Comparison of ENCODE assay signal across 15 cellular contexts in the genomic region with DNA sequence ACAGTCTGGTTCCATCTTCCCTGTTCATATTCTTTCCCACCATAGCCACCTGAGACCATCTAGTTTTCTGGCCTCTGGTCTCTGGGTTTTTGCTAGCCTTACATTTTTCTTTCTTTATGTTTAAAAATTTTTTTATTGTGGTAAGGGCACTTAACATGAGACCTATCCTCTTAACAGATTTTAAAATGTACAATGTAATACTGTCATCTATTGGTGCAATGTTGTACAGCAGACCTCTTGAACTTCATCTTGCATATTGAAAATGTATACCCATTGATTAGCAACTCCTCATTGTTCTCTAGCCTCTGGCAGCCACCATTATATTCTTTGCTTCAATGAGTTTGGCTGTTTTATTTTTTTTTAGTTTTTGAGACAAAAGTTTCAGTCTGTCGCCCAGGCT. TPM values are rescaled to one million over a fixed set of nuclear protein-coding genes. Genes with fewer than 3 reads are reported as not detected.
DNase-seq lines count a peak whose midpoint lies in the region; ATAC-seq and TF ChIP-seq lines count a peak whose summit lies in the region.
"Had no signal": no experiment of that assay in that cellular context is flagged by ENCODE, and none has a peak within 500 bp of the region (broad histone marks: within the 10 kb centered on the region; RNA-seq: fewer than 3 reads in every experiment).

No MANE protein-coding gene starts in this region.

- no peak overlapping the region for H3K27ac ChIP-seq in DND-41 (ENCODE audit: low read length)
- H3K27ac ChIP-seq in hepatocyte = no peak overlapping the region
- H3K27ac ChIP-seq: upper lobe of right lung had no signal

- CTCF ChIA-PET in activated naive CD4-positive, alpha-beta T cell treated with anti-CD3 and anti-CD28 coated beads, Interleukin-2, amount 10 ng/mL, durations not matched to agents 7 days and 5 days (lab: Charles Lee) = interaction anchor here (1.0 to 1.3 kb wide), 2 partner anchors 98 to 146 kb away, joined by 3 to 7 read pairs; no protein-coding TSS in a partner anchor

- H3K36me3 ChIP-seq in DND-41 (ENCODE audit: insufficient read depth, low read length) (no peaks in the 10 kb centered on the region), hepatocyte (replicated peaks; ENCODE audit: insufficient read depth, low read depth) (no peaks in the 10 kb centered on the region), H7 (replicated peaks; ENCODE audit: control insufficient read depth, insufficient read depth, low read length) (no peaks in the 10 kb centered on the region)
- H3K36me3 ChIP-seq: upper lobe of right lung had no signal

- H3K9me2 ChIP-seq in hepatocyte (replicated peaks; ENCODE audit: insufficient read depth) = no peaks in the 10 kb centered on the region

- peaks cover 3% of the 10 kb centered on the region for H3K27me3 ChIP-seq in DND-41 (ENCODE audit: insufficient read depth, low read length, poor library complexity)
- peaks cover 17% of the 10 kb centered on the region for H3K27me3 ChIP-seq in hepatocyte
- no peaks in the 10 kb centered on the region for H3K27me3 ChIP-seq in H7 (ENCODE audit: control insufficient read depth, insufficient read depth, low read length)
- H3K27me3 ChIP-seq: upper lobe of right lung had no signal

- H4K20me1 ChIP-seq in DND-41 (ENCODE audit: insufficient read depth, low read length) = no peaks in the 10 kb centered on the region
- no peaks in the 10 kb centered on the region for H4K20me1 ChIP-seq in hepatocyte (ENCODE audit: insufficient read depth, poor library complexity, severe bottlenecking)

- H3K9ac ChIP-seq in DND-41 (ENCODE audit: low read depth, low read length) = no peak overlapping the region

- H3K27ac Mint-ChIP-seq in activated naive CD4-positive, alpha-beta T cell treated with anti-CD3 and anti-CD28 coated beads, Interleukin-2, amount 10 ng/mL, durations not matched to agents 7 days and 5 days = no peak overlapping the region
- H3K27ac Mint-ChIP-seq: activated CD8-positive, alpha-beta T cell treated with anti-CD3 and anti-CD28 coated beads, Interleukin-2, amount 10 ng/mL, durations not matched to agents 7 days and 5 days; activated naive CD4-positive, alpha-beta T cell treated with anti-CD3 and anti-CD28 coated beads, Interleukin-2, amount 50 U/mL, for 72 hours; mesothelial cell of epicardium had no signal

- peaks cover 10% of the 10 kb centered on the region for H3K36me3 Mint-ChIP-seq in activated naive CD4-positive, alpha-beta T cell treated with anti-CD3 and anti-CD28 coated beads, Interleukin-2, amount 10 ng/mL, durations not matched to agents 7 days and 5 days
- H3K36me3 Mint-ChIP-seq: activated naive CD4-positive, alpha-beta T cell treated with anti-CD3 and anti-CD28 coated beads, Interleukin-2, amount 50 U/mL, for 72 hours; mesothelial cell of epicardium had no signal

- WGBS in hepatocyte (ENCODE audit: low lambda C conversion rate, missing lambda C conversion rate) = 100% methylated on average over 1 of the region's 1 CpG

- no peak overlapping the region for H2AFZ ChIP-seq in DND-41 (ENCODE audit: low read depth, low read length)
- no peak overlapping the region for H2AFZ ChIP-seq in hepatocyte

- H3K4me1 ChIP-seq in DND-41 (ENCODE audit: insufficient read depth, low read length) = no peaks in the 10 kb centered on the region
- no peaks in the 10 kb centered on the region for H3K4me1 ChIP-seq in hepatocyte (ENCODE audit: insufficient read depth)

- no peak overlapping the region for H3K4me3 Mint-ChIP-seq in activated naive CD4-positive, alpha-beta T cell treated with anti-CD3 and anti-CD28 coated beads, Interleukin-2, amount 10 ng/mL, durations not matched to agents 7 days and 5 days
- H3K4me3 Mint-ChIP-seq: activated CD8-positive, alpha-beta T cell treated with anti-CD3 and anti-CD28 coated beads, Interleukin-2, amount 10 ng/mL, durations not matched to agents 7 days and 5 days; mesothelial cell of epicardium had no signal

- no peak for ATAC-seq in DND-41 (ENCODE audit: insufficient read depth, low read depth)
- ATAC-seq in HG02642 (IDR thresholded peaks at IDR 0.05; ENCODE audit: poor library complexity, unreplicated experiment) = no peak
- ATAC-seq: activated CD8-positive, alpha-beta T cell treated with anti-CD3 and anti-CD28 coated beads, Interleukin-2, amount 10 ng/mL, durations not matched to agents 7 days and 5 days; upper lobe of right lung had no signal

- no peaks in the 10 kb centered on the region for H3K9me3 Mint-ChIP-seq in activated naive CD4-positive, alpha-beta T cell treated with anti-CD3 and anti-CD28 coated beads, Interleukin-2, amount 10 ng/mL, durations not matched to agents 7 days and 5 days
- H3K9me3 Mint-ChIP-seq: activated naive CD4-positive, alpha-beta T cell treated with anti-CD3 and anti-CD28 coated beads, Interleukin-2, amount 50 U/mL, for 72 hours had no signal

- H3K4me1 Mint-ChIP-seq in activated naive CD4-positive, alpha-beta T cell treated with anti-CD3 and anti-CD28 coated beads, Interleukin-2, amount 10 ng/mL, durations not matched to agents 7 days and 5 days = peaks cover 4% of the 10 kb centered on the region
- H3K4me1 Mint-ChIP-seq: mesothelial cell of epicardium had no signal

- in situ Hi-C loops in SK-MEL-5 (cut with HindIII; ENCODE audit: low pct_unique_long_range_greater_than_20kb, low sequenced_read_pairs) = no loop called here

- H3K4me3 ChIP-seq in DND-41 (ENCODE audit: low read depth in 1 of 2, low read length in 2 of 2) = no peak overlapping the region
- no peak overlapping the region for H3K4me3 ChIP-seq in HFF-Myc (replicated peaks; ENCODE audit: low read depth, low read length)
- H3K4me3 ChIP-seq in hepatocyte = no peak overlapping the region
- H3K4me3 ChIP-seq in H7 (ENCODE audit: insufficient read depth, low read depth, low read length) = no peak overlapping the region
- H3K4me3 ChIP-seq: upper lobe of right lung had no signal

- H3K79me2 ChIP-seq in DND-41 (ENCODE audit: insufficient read depth, low read length) (no peaks in the 10 kb centered on the region), hepatocyte (no peaks in the 10 kb centered on the region)

- DNase-seq in DND-41 = no peak
- DNase-seq in HFF-Myc (ENCODE audit: extremely low read depth, low read depth) = no peak
- peak; percentile 59 for DNase-seq in SK-MEL-5 (ENCODE audit: low read depth, low spot score)
- DNase-seq in hepatocyte (ENCODE audit: low spot score) = no peak
- no peak for DNase-seq in activated naive CD4-positive, alpha-beta T cell treated with anti-CD3 and anti-CD28 coated beads, Interleukin-2, amount 10 ng/mL, durations not matched to agents 7 days and 5 days
- no peak for DNase-seq in activated CD4-positive, alpha-beta T cell treated with anti-CD3 and anti-CD28 coated beads, Interleukin-2, amount 50 U/mL, for 1 hour
- no peak for DNase-seq in H7
- DNase-seq: activated CD8-positive, alpha-beta T cell treated with anti-CD3 and anti-CD28 coated beads, Interleukin-2, amount 10 ng/mL, durations not matched to agents 7 days and 5 days; GOT3; NCI-H524 treated with DMSO at 0.1 percent for 48 hours; upper lobe of right lung had no signal

- H3K4me2 ChIP-seq in DND-41 (ENCODE audit: insufficient read depth, low read length) (no peak overlapping the region), hepatocyte (no peak overlapping the region)

- peaks cover 18% of the 10 kb centered on the region for H3K27me3 Mint-ChIP-seq in activated naive CD4-positive, alpha-beta T cell treated with anti-CD3 and anti-CD28 coated beads, Interleukin-2, amount 10 ng/mL, durations not matched to agents 7 days and 5 days

- no peaks in the 10 kb centered on the region for H3K9me3 ChIP-seq in DND-41 (ENCODE audit: insufficient read depth, low read length, severe bottlenecking)
- no peaks in the 10 kb centered on the region for H3K9me3 ChIP-seq in hepatocyte (ENCODE audit: low read depth)
- H3K9me3 ChIP-seq: upper lobe of right lung had no signal

- TF ChIP-seq CTCF in DND-41 (IDR thresholded peaks at IDR 0.05; ENCODE audit: borderline replicate concordance, extremely low read depth, low read length, poor library complexity, severe bottlenecking) (peak; percentile 34), HFF-Myc (IDR thresholded peaks at IDR 0.05; ENCODE audit: low read depth, low read length, missing control alignments) (peak; percentile 11), hepatocyte (IDR thresholded peaks at IDR 0.05; ENCODE audit: poor library complexity) (peak; percentile 36)

RNA-seq across cellular contexts. Expression of a gene that starts 39.2 kb away (rescaled TPM):
- total RNA-seq in SK-MEL-5 (2014; rRNA removed; shearing (Covaris generic)) = 0.21 and 0.58 TPM in 2 replicates
- polyA plus RNA-seq in SK-MEL-5 (2015; cell fraction: cytosol; rRNA removed) = 0.35 and 0.43 TPM in 2 replicates
- polyA plus RNA-seq in SK-MEL-5 (2015; cell fraction: nucleus; rRNA removed) = 0.07 and 0.51 TPM in 2 replicates
- total RNA-seq in hepatocyte = 0.32 and 2.5 TPM in 2 replicates
- not detected in 2 replicates for polyA plus RNA-seq in hepatocyte
- 0.04 TPM in 1 of 2 replicates, not detected in the other for total RNA-seq in H7 (2014; rRNA removed; shearing (Covaris generic))

RNA-seq across cellular contexts. Expression of a gene that starts 56.0 kb away (rescaled TPM):
- 1.2 and 1.6 TPM in 2 replicates for total RNA-seq in SK-MEL-5 (2014; rRNA removed; shearing (Covaris generic))
- polyA plus RNA-seq in SK-MEL-5 (2015; cell fraction: cytosol; rRNA removed) = 1.4 and 3.8 TPM in 2 replicates
- polyA plus RNA-seq in SK-MEL-5 (2015; cell fraction: nucleus; rRNA removed) = 4.7 and 9.9 TPM in 2 replicates
- 0.52 and 0.60 TPM in 2 replicates for total RNA-seq in hepatocyte
- 0.43 and 0.50 TPM in 2 replicates for polyA plus RNA-seq in hepatocyte
- 0.26 and 0.80 TPM in 2 replicates for total RNA-seq in H7 (2014; rRNA removed; shearing (Covaris generic))
- total RNA-seq: LHCN-M2, mesothelial cell of epicardium had no signal
